ENCODE assay signal across 10 cellular contexts in the genomic region with DNA sequence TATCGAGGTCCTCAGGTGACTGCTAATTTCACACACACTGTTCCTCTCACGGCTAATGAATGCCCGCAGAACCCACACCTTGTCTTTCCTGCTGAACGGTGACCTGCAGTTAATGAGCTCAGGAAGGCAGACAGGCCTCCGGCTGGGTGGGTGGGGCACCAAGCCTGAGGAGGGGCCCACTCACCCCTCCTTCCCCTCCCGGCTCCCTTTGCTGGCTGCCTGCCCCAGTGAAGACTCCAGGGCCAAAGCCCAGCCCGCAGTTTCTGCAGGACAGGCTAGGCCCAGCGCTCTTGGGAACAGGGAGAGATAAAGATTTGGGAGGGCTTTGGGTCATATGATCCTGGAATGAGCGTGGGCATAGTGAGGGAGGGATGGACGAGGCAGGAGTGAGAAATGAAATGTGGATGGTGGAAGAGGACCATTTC. TPM values are rescaled to one million over a fixed set of nuclear protein-coding genes. Genes with fewer than 3 reads are reported as not detected.
DNase-seq lines count a peak whose midpoint lies in the region; ATAC-seq and TF ChIP-seq lines count a peak whose summit lies in the region.
"Had no signal": no experiment of that assay in that cellular context is flagged by ENCODE, and none has a peak within 500 bp of the region (broad histone marks: within the 10 kb centered on the region; RNA-seq: fewer than 3 reads in every experiment).

No MANE protein-coding gene starts in this region.

- intact Hi-C loops in lower leg skin (cut with DNase I; ENCODE audit: low total_unique reads) (no loop called here), A673 (cut with micrococcal nuclease; ENCODE audit: unreplicated experiment) (no loop called here)

- DNase-seq in AG08395 (ENCODE audit: low spot score) (peak; percentile 61), NCI-H1436 (lab: John Stamatoyannopoulos, UW) (peak; percentile 81), astrocyte of the spinal cord (ENCODE audit: low read depth, low spot score) (peak; percentile 39), lower leg skin (ENCODE audit: low spot score in 2 of 2) (peak; percentile 50 to 93), globus pallidus (ENCODE audit: low spot score) (no peak), A673 (ENCODE audit: low spot score) (no peak), HCEC 1CT (no peak)
- DNase-seq: CD4-positive, CD25-positive, alpha-beta regulatory T cell had no signal

- no peak for TF ChIP-seq POLR2A in lower leg skin (IDR thresholded peaks at IDR 0.05)

- H3K9me3 ChIP-seq in A673 (ENCODE audit: low read depth, low read length, poor library complexity, severe bottlenecking) = no peaks in the 10 kb centered on the region

- H3K4me1 ChIP-seq in A673 (ENCODE audit: insufficient read depth, low read length, poor library complexity, severe bottlenecking) = peaks cover 30% of the 10 kb centered on the region

- TF ChIP-seq CTCF in astrocyte of the spinal cord (IDR thresholded peaks at IDR 0.05; ENCODE audit: low read depth, low read length) (no peak), lower leg skin (IDR thresholded peaks at IDR 0.05) (no peak), A673 (conservative IDR thresholded peaks at IDR 0.05; ENCODE audit: low read depth, low read length) (no peak)

- in situ Hi-C loops in astrocyte of the spinal cord (cut with HindIII; ENCODE audit: low sequenced_read_pairs) = no loop called here

- CTCF ChIA-PET in A673 (lab: Charles Lee) = no interaction called here

- no peaks in the 10 kb centered on the region for H3K27me3 ChIP-seq in A673 (replicated peaks; ENCODE audit: insufficient read depth, low read depth, low read length, poor library complexity)

- POLR2A ChIA-PET in A673 (lab: Charles Lee; ENCODE audit: low non-redundant PET) = interaction anchor here (0.5 kb wide), 1 partner anchor 330 kb away, joined by 19 read pairs; no protein-coding TSS in a partner anchor

- BruUV-seq in A673 (replicated peaks; lab: Mats Ljungman, UMichigan) = no TSS peak

- no peak for ATAC-seq in HG03135 (IDR thresholded peaks at IDR 0.05; ENCODE audit: unreplicated experiment)
- ATAC-seq: Panc1 had no signal

- no peak overlapping the region for H3K27ac ChIP-seq in A673 (ENCODE audit: low read depth, low read length, poor library complexity, severe bottlenecking)

- WGBS in lower leg skin, 2 donors = 2 to 12% methylated on average over 10 of the region's 10 CpGs

- H3K4me3 ChIP-seq in astrocyte of the spinal cord (ENCODE audit: low read depth, low read length) = no peak overlapping the region
- H3K4me3 ChIP-seq in lower leg skin (ENCODE audit: low read depth, poor library complexity, severe bottlenecking) = no peak overlapping the region
- H3K4me3 ChIP-seq in A673 (ENCODE audit: low read depth, low read length, poor library complexity, severe bottlenecking) = no peak overlapping the region

- H3K36me3 ChIP-seq in A673 (ENCODE audit: insufficient read depth, low read length, poor library complexity, severe bottlenecking) = no peaks in the 10 kb centered on the region

RNA-seq across cellular contexts. Expression of a gene that starts 26.4 kb away (rescaled TPM):
- total RNA-seq in lower leg skin (1 to 10 TPM in 3 of 4 donors, under 1 TPM in 1; 0.15 to 3.5 (median 1.5) TPM), A673 (2021) (6.1 and 7.6 TPM in 2 replicates)

Comparison
In these comparisons a context has a peak if more than half of its experiments do, and no peak if none do; other contexts are left out.
1. DNase-seq: peak in AG08395 (single experiment), NCI-H1436 (single experiment), astrocyte of the spinal cord (single experiment) and lower leg skin (2 of 2); none in globus pallidus (single experiment), A673 (single experiment) and HCEC 1CT (single experiment).